In genomic region chr5:2675548-2675947, GRCh38 we compare ENCODE assay signal across 15 cellular contexts.
DNase-seq lines count a peak whose midpoint lies in the region; ATAC-seq and TF ChIP-seq lines count a peak whose summit lies in the region.
"Had no signal": no experiment of that assay in that cellular context is flagged by ENCODE, and none has a peak within 500 bp of the region (broad histone marks: within the 10 kb centered on the region; RNA-seq: fewer than 3 reads in every experiment).

No MANE protein-coding gene starts in this region.

- H3K36me3 ChIP-seq in prostate gland: no peaks in the 10 kb centered on the region

- intact Hi-C loops in prostate gland (cut with DNase I): no loop called here

- in situ Hi-C loops in G401 (cut with HindIII; ENCODE audit: low sequenced_read_pairs): no loop called here

- DNase-seq in G401 (ENCODE audit: low spot score) (peak; percentile 12), NCI-H2029 (lab: John Stamatoyannopoulos, UW) (peak; percentile 69), NCI-H774 (lab: John Stamatoyannopoulos, UW) (peak; percentile 90), prostate gland (ENCODE audit: low spot score) (peak; percentile 31), foreskin keratinocyte (no peak)
- no peak for DNase-seq in central memory CD4-positive, alpha-beta T cell
- DNase-seq: Caco-2, HFFc6, KG1, NCI-H1048, NCI-H1694 treated with DMSO at 0.1 percent for 48 hours, NCI-H446, NCI-H69 had no signal

- H3K9me3 ChIP-seq in prostate gland: no peaks in the 10 kb centered on the region
- H3K9me3 ChIP-seq: Caco-2 had no signal

- no peaks in the 10 kb centered on the region for H3K27me3 ChIP-seq in prostate gland (replicated peaks; ENCODE audit: insufficient read depth)
- H3K27me3 ChIP-seq in foreskin keratinocyte: peaks cover 4% of the 10 kb centered on the region

- no peaks in the 10 kb centered on the region for H3K4me1 ChIP-seq in prostate gland (replicated peaks)
- peaks cover 4% of the 10 kb centered on the region for H3K4me1 ChIP-seq in foreskin keratinocyte
- H3K4me1 ChIP-seq: Caco-2 had no signal

- H3K4me3 ChIP-seq in prostate gland: no peak overlapping the region

- H3K27ac ChIP-seq in prostate gland (no peak overlapping the region), foreskin keratinocyte (no peak overlapping the region)

- ATAC-seq in foreskin keratinocyte: no peak
- no peak for ATAC-seq in GM18517 (IDR thresholded peaks at IDR 0.05; ENCODE audit: unreplicated experiment)
- ATAC-seq: HepG2 had no signal

- no peak for TF ChIP-seq CTCF in prostate gland (IDR thresholded peaks at IDR 0.05)
- TF ChIP-seq CTCF in foreskin keratinocyte (conservative IDR thresholded peaks at IDR 0.05): no peak

- TF ChIP-seq POLR2A in prostate gland (IDR thresholded peaks at IDR 0.05): no peak

- WGBS in prostate gland: 43% methylated on average over 7 of the region's 7 CpGs

Comparison
In these comparisons a context has a peak if more than half of its experiments do, and no peak if none do; other contexts are left out.
1. DNase-seq: peak in G401 (single experiment), NCI-H2029 (single experiment), NCI-H774 (single experiment) and prostate gland (single experiment); none in foreskin keratinocyte (0 of 2) and central memory CD4-positive, alpha-beta T cell (single experiment).